In genomic region chr9:17349816-17350215, GRCh38 we compare ENCODE assay signal across 18 cellular contexts.
DNase-seq lines count a peak whose midpoint lies in the region; ATAC-seq and TF ChIP-seq lines count a peak whose summit lies in the region.
"Had no signal": no experiment of that assay in that cellular context is flagged by ENCODE, and none has a peak within 500 bp of the region (broad histone marks: within the 10 kb centered on the region; RNA-seq: fewer than 3 reads in every experiment).

No MANE protein-coding gene starts in this region.

- DNase-seq in ELR (ENCODE audit: low read depth) (peak; percentile 19), RPMI7951 (ENCODE audit: low read depth) (peak; percentile 6), fibroblast of mammary gland (ENCODE audit: low read depth) (peak; percentile 14), renal cortical epithelial cell (ENCODE audit: low read depth) (peak; percentile 30), left colon (no peak), SIG-M5 (lab: John Stamatoyannopoulos, UW) (no peak)
- DNase-seq: activated CD4-positive, CD25-positive, alpha-beta regulatory T cell; lower lobe of right lung; naive thymus-derived CD4-positive, alpha-beta T cell; NCI-H187 treated with DMSO at 0.1 percent for 48 hours; NCI-H524; SHP77 treated with DMSO at 0.1 percent for 48 hours; stimulated activated CD4-positive, alpha-beta T cell treated with anti-CD3 and anti-CD28 coated beads, Interleukin-4, amount 100 ng/mL, for 1 hour had no signal

- intact Hi-C loops in left colon (cut with DNase I, micrococcal nuclease), result no loop called here

- ATAC-seq in left colon (no peak), HG03097 (IDR thresholded peaks at IDR 0.05; ENCODE audit: low FRiP score, unreplicated experiment) (no peak), GM18858 (IDR thresholded peaks at IDR 0.05; ENCODE audit: unreplicated experiment) (no peak)
- ATAC-seq: activated T-helper 17 cell treated with anti-CD3 and anti-CD28 coated beads, Interleukin-2, amount 50 U/mL, for 72 hours; lower lobe of right lung; naive thymus-derived CD4-positive, alpha-beta T cell had no signal

- H3K4me3 ChIP-seq in fibroblast of mammary gland (ENCODE audit: control insufficient read depth, low read depth, low read length), result no peak overlapping the region
- H3K4me3 ChIP-seq: HAP-1, lower lobe of right lung, skin epidermis had no signal

- TF ChIP-seq CTCF in fibroblast of mammary gland (conservative IDR thresholded peaks at IDR 0.05; ENCODE audit: control insufficient read depth, insufficient read depth, low read depth, low read length), result no peak

Comparison
In these comparisons a context has a peak if more than half of its experiments do, and no peak if none do; other contexts are left out.
1. DNase-seq: peak in ELR (single experiment), RPMI7951 (single experiment), fibroblast of mammary gland (single experiment) and renal cortical epithelial cell (single experiment); none in left colon (0 of 2) and SIG-M5 (single experiment).